In the genomic region with DNA sequence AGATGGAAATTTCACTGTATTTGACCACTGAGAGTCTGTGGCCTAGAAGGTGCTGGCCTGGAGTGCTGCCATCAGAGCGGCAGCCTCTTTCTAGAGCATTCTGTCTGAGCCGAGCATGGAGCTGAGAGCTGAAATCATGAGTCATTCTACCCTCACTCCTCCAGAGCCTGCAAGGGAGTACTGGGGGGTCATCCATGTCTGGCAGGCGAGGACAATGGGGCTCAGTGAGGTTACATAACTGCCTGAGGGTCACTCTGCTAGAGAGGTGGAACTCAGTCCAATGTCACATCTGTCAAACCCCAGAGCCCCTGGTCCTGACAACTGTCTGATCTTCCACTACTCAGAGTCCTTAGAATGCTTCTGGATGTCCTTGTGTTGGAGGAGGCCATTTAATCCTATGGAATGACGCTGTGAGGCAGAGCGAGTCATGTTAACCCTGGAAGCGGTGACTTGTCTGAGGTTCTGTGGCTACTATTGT, we compare ENCODE assay signal across 11 cellular contexts.
DNase-seq lines count a peak whose midpoint lies in the region; TF ChIP-seq lines count a peak whose summit lies in the region.
"Had no signal": no experiment of that assay in that cellular context is flagged by ENCODE, and none has a peak within 500 bp of the region (broad histone marks: within the 10 kb centered on the region; RNA-seq: fewer than 3 reads in every experiment).

No MANE protein-coding gene starts in this region.

- H3F3A ChIP-seq in SU-DHL-6 (ENCODE audit: insufficient read depth) = peaks cover 17% of the 10 kb centered on the region

- H3K27me3 ChIP-seq in breast epithelium (no peaks in the 10 kb centered on the region), SU-DHL-6 (ENCODE audit: low read length) (no peaks in the 10 kb centered on the region), ascending aorta (no peaks in the 10 kb centered on the region)
- no peaks in the 10 kb centered on the region for H3K27me3 ChIP-seq in CD4-positive, alpha-beta memory T cell (ENCODE audit: insufficient read depth, low read length)

- TF ChIP-seq CTCF in MCF 10A (IDR thresholded peaks at IDR 0.05; ENCODE audit: unreplicated experiment) = no peak
- TF ChIP-seq CTCF in breast epithelium (IDR thresholded peaks at IDR 0.05) = no peak
- TF ChIP-seq CTCF in SU-DHL-6 (IDR thresholded peaks at IDR 0.05; ENCODE audit: insufficient read depth, low read length, poor library complexity, severe bottlenecking) = no peak
- no peak for TF ChIP-seq CTCF in fibroblast of pulmonary artery (IDR thresholded peaks at IDR 0.05; ENCODE audit: low read length, missing control alignments)
- TF ChIP-seq CTCF in ascending aorta (IDR thresholded peaks at IDR 0.05) = no peak

- H3K36me3 Mint-ChIP-seq in MCF 10A (ENCODE audit: insufficient read depth, unreplicated experiment) = no peaks in the 10 kb centered on the region
- H3K36me3 Mint-ChIP-seq in CD4-positive, alpha-beta memory T cell = peaks cover 0 to 8% of the 10 kb centered on the region in 2 donors
- H3K36me3 Mint-ChIP-seq: CD14-positive monocyte had no signal

- CTCF ChIA-PET in MCF 10A (lab: Yijun Ruan, JAX) = interaction anchor here (0.7 to 1.6 kb wide), 5 partner anchors 9 to 637 kb away, joined by 3 to 6 read pairs (median 3); no protein-coding TSS in a partner anchor
- CTCF ChIA-PET in CD4-positive, alpha-beta memory T cell (lab: Charles Lee; ENCODE audit: partially characterized antibody) = interaction anchor here (0.7 kb wide), 1 partner anchor 173 kb away, joined by 3 read pairs; no protein-coding TSS in a partner anchor

- peaks cover 6% of the 10 kb centered on the region for H3K79me2 ChIP-seq in SU-DHL-6 (ENCODE audit: insufficient read depth, low read length)

- POLR2A ChIA-PET in MCF 10A (lab: Yijun Ruan, JAX) = no interaction called here
- POLR2A ChIA-PET in CD4-positive, alpha-beta memory T cell (lab: Charles Lee; ENCODE audit: partially characterized antibody) = no interaction called here

- no peaks in the 10 kb centered on the region for H3K9me2 ChIP-seq in SU-DHL-6 (replicated peaks; ENCODE audit: insufficient read depth, low read length)

- no peak overlapping the region for H3K27ac Mint-ChIP-seq in MCF 10A (ENCODE audit: low read depth, unreplicated experiment)
- H3K27ac Mint-ChIP-seq in CD4-positive, alpha-beta memory T cell = peak overlapping the region in 2 of 7 donors; percentile 6 to 66

- H3K9me3 ChIP-seq in breast epithelium (no peaks in the 10 kb centered on the region), SU-DHL-6 (ENCODE audit: insufficient read depth, low read length) (no peaks in the 10 kb centered on the region), ascending aorta (no peaks in the 10 kb centered on the region)
- no peaks in the 10 kb centered on the region for H3K9me3 ChIP-seq in CD4-positive, alpha-beta memory T cell (ENCODE audit: control insufficient read depth in 1 of 2, low read length in 2 of 2)

- H3K27ac ChIP-seq in breast epithelium (no peak overlapping the region), SU-DHL-6 (ENCODE audit: low read depth, low read length) (0 out of 2 replicates have a peak overlapping the region, but pooled peaks have one; percentile 3), ascending aorta (no peak overlapping the region)
- no peak overlapping the region for H3K27ac ChIP-seq in CD4-positive, alpha-beta memory T cell (ENCODE audit: low read depth, low read length)

- DNase-seq in MCF 10A (ENCODE audit: unreplicated experiment) (peak; percentile 59), breast epithelium (ENCODE audit: low spot score in 2 of 2) (no peak), fibroblast of pulmonary artery (ENCODE audit: low read depth) (peak; percentile 75), NCI-H146 (lab: John Stamatoyannopoulos, UW) (no peak), T-helper 9 cell (no peak), ascending aorta (ENCODE audit: low spot score in 2 of 2) (no peak)
- DNase-seq in CD4-positive, alpha-beta memory T cell = no peak
- DNase-seq: Right ventricle myocardium superior had no signal

- TF ChIP-seq POLR2A in breast epithelium (IDR thresholded peaks at IDR 0.05) = no peak

- no peak overlapping the region for H2AFZ ChIP-seq in SU-DHL-6 (ENCODE audit: low read depth, low read length, severe bottlenecking)

- peaks cover 6% of the 10 kb centered on the region for H3K4me1 Mint-ChIP-seq in MCF 10A (ENCODE audit: insufficient read depth, unreplicated experiment)
- H3K4me1 Mint-ChIP-seq in CD4-positive, alpha-beta memory T cell = peaks cover 7 to 34% (median 12%) of the 10 kb centered on the region in 4 donors

- H3K4me1 ChIP-seq in breast epithelium (no peaks in the 10 kb centered on the region), ascending aorta (no peaks in the 10 kb centered on the region)
- H3K4me1 ChIP-seq in CD4-positive, alpha-beta memory T cell (ENCODE audit: insufficient read depth, low read length) = peaks cover 12% of the 10 kb centered on the region

- H3K9ac ChIP-seq in SU-DHL-6 (ENCODE audit: low read length) = no peak overlapping the region

- H3K36me3 ChIP-seq in breast epithelium = no peaks in the 10 kb centered on the region
- no peaks in the 10 kb centered on the region for H3K36me3 ChIP-seq in SU-DHL-6 (ENCODE audit: low read length)
- H3K36me3 ChIP-seq in CD4-positive, alpha-beta memory T cell (ENCODE audit: insufficient read depth, low read length) = no peaks in the 10 kb centered on the region
- no peaks in the 10 kb centered on the region for H3K36me3 ChIP-seq in ascending aorta

- H3K4me3 ChIP-seq in breast epithelium = no peak overlapping the region
- no peak overlapping the region for H3K4me3 ChIP-seq in SU-DHL-6 (ENCODE audit: insufficient read depth, low read length, poor library complexity, severe bottlenecking)
- no peak overlapping the region for H3K4me3 ChIP-seq in fibroblast of pulmonary artery (replicated peaks; ENCODE audit: low read depth, low read length)
- no peak overlapping the region for H3K4me3 ChIP-seq in CD4-positive, alpha-beta memory T cell (ENCODE audit: low read length in 2 of 2)
- no peak overlapping the region for H3K4me3 ChIP-seq in ascending aorta
- H3K4me3 ChIP-seq: lung had no signal

- no peak overlapping the region for H3K4me3 Mint-ChIP-seq in MCF 10A (ENCODE audit: unreplicated experiment)
- peak overlapping the region in 4 of 8 donors; percentile 8 to 49 (median 30) for H3K4me3 Mint-ChIP-seq in CD4-positive, alpha-beta memory T cell
- H3K4me3 Mint-ChIP-seq: CD14-positive monocyte had no signal

- H3K27me3 Mint-ChIP-seq in MCF 10A (ENCODE audit: insufficient read depth, unreplicated experiment) = no peaks in the 10 kb centered on the region
- H3K27me3 Mint-ChIP-seq in CD4-positive, alpha-beta memory T cell = no peaks in the 10 kb centered on the region

- H3K9me3 Mint-ChIP-seq in MCF 10A (ENCODE audit: unreplicated experiment) = no peaks in the 10 kb centered on the region
- no peaks in the 10 kb centered on the region for H3K9me3 Mint-ChIP-seq in CD4-positive, alpha-beta memory T cell

- no peaks in the 10 kb centered on the region for H4K20me1 ChIP-seq in SU-DHL-6 (ENCODE audit: low read depth, low read length)

- BruUV-seq in MCF 10A (replicated peaks; lab: Mats Ljungman, UMichigan) = no TSS peak

- intact Hi-C loops in MCF 10A (cut with micrococcal nuclease) (no loop called here), breast epithelium (cut with DNase I; ENCODE audit: low total_unique reads) (loop anchor here (5.0 kb wide), 2 partner anchors 753 to 762 kb away; no protein-coding TSS in a partner anchor), ascending aorta (cut with DNase I) (no loop called here)
- intact Hi-C loops in CD4-positive, alpha-beta memory T cell (cut with micrococcal nuclease) = no loop called here

- no peak overlapping the region for H3K4me2 ChIP-seq in SU-DHL-6 (ENCODE audit: low read depth, low read length, poor library complexity, severe bottlenecking)

Comparison
In these comparisons a context has a peak if more than half of its experiments do, and no peak if none do; other contexts are left out.
1. DNase-seq: peak in MCF 10A (single experiment) and fibroblast of pulmonary artery (single experiment); none in breast epithelium (0 of 2), NCI-H146 (single experiment), T-helper 9 cell (single experiment), CD4-positive, alpha-beta memory T cell (0 of 5) and ascending aorta (0 of 2).